ENCODE assay signal across 17 cellular contexts in genomic region chr14:61296151-61296550, GRCh38. TPM values are rescaled to one million over a fixed set of nuclear protein-coding genes. Genes with fewer than 3 reads are reported as not detected.
DNase-seq lines count a peak whose midpoint lies in the region; ATAC-seq and TF ChIP-seq lines count a peak whose summit lies in the region.
"Had no signal": no experiment of that assay in that cellular context is flagged by ENCODE, and none has a peak within 500 bp of the region (broad histone marks: within the 10 kb centered on the region; RNA-seq: fewer than 3 reads in every experiment).

No MANE protein-coding gene starts in this region.

- no peaks in the 10 kb centered on the region for H3K27me3 Mint-ChIP-seq in CD4-positive, CD25-positive, alpha-beta regulatory T cell

- H3K9me2 ChIP-seq in SK-N-SH (no peaks in the 10 kb centered on the region), PC-3 (replicated peaks; ENCODE audit: low read length) (no peaks in the 10 kb centered on the region)

- H3K27ac Mint-ChIP-seq in CD4-positive, CD25-positive, alpha-beta regulatory T cell, result peak overlapping the region; percentile 8 to 52 (median 29)
- H3K27ac Mint-ChIP-seq: progenitor cell of endocrine pancreas; T-helper 2 cell treated with Interferon-gamma antibody and Interleukin-4, amounts not matched to agents 5 μg/mL and 100 μg/mL, for 36 hours had no signal

- no peaks in the 10 kb centered on the region for H3K9me3 ChIP-seq in CD4-positive, CD25-positive, alpha-beta regulatory T cell (ENCODE audit: control insufficient read depth in 2 of 2, low read length in 2 of 2)
- H3K9me3 ChIP-seq in SK-N-SH (no peaks in the 10 kb centered on the region), esophagus muscularis mucosa (no peaks in the 10 kb centered on the region), PC-3 (ENCODE audit: low read length) (no peaks in the 10 kb centered on the region)
- H3K9me3 ChIP-seq: body of pancreas, testis had no signal

- TF ChIP-seq CTCF in SK-N-SH (IDR thresholded peaks at IDR 0.05) (no peak), esophagus muscularis mucosa (IDR thresholded peaks at IDR 0.05) (no peak), PC-3 (conservative IDR thresholded peaks at IDR 0.05; ENCODE audit: low read depth, low read length) (no peak)

- TF ChIP-seq RAD21 in SK-N-SH (IDR thresholded peaks at IDR 0.05; ENCODE audit: low read length), result no peak

- H3K27me3 ChIP-seq in ACC112 (ENCODE audit: insufficient read depth, low read length) (no peaks in the 10 kb centered on the region), SK-N-SH (ENCODE audit: insufficient read depth) (no peaks in the 10 kb centered on the region), esophagus muscularis mucosa (no peaks in the 10 kb centered on the region), PC-3 (ENCODE audit: low read length) (no peaks in the 10 kb centered on the region)
- no peaks in the 10 kb centered on the region for H3K27me3 ChIP-seq in CD4-positive, CD25-positive, alpha-beta regulatory T cell (ENCODE audit: control insufficient read depth, insufficient read depth, low read length)
- H3K27me3 ChIP-seq: body of pancreas, hepatocyte, testis had no signal

- H4K20me1 ChIP-seq in SK-N-SH (ENCODE audit: insufficient read depth), result no peaks in the 10 kb centered on the region
- H4K20me1 ChIP-seq in PC-3 (ENCODE audit: low read length), result no peaks in the 10 kb centered on the region

- H3K4me1 Mint-ChIP-seq in CD4-positive, CD25-positive, alpha-beta regulatory T cell, result peaks cover 5 to 44% (median 29%) of the 10 kb centered on the region in 4 donors

- no peaks in the 10 kb centered on the region for H3K9me3 Mint-ChIP-seq in CD4-positive, CD25-positive, alpha-beta regulatory T cell
- H3K9me3 Mint-ChIP-seq: activated T-cell treated with anti-CD3 and anti-CD28 coated beads, Interleukin-2, amount 50 U/mL, for 4 hours; T-helper 2 cell treated with Interferon-gamma antibody and Interleukin-4, amounts not matched to agents 5 μg/mL and 100 μg/mL, for 36 hours had no signal

- no peak overlapping the region for H3K4me3 Mint-ChIP-seq in CD4-positive, CD25-positive, alpha-beta regulatory T cell
- H3K4me3 Mint-ChIP-seq: activated T-cell treated with anti-CD3 and anti-CD28 coated beads, Interleukin-2, amount 50 U/mL, for 4 hours; T-helper 2 cell treated with Interferon-gamma antibody and Interleukin-4, amounts not matched to agents 5 μg/mL and 100 μg/mL, for 36 hours had no signal

- H3K4me2 ChIP-seq in SK-N-SH, result 0 out of 2 replicates have a peak overlapping the region, but pooled peaks have one; percentile 4
- no peak overlapping the region for H3K4me2 ChIP-seq in PC-3 (ENCODE audit: low read length)
- H3K4me2 ChIP-seq: hepatocyte had no signal

- H2AFZ ChIP-seq in ACC112 (ENCODE audit: low read length, unreplicated experiment) (peak overlapping the region; percentile 71), SK-N-SH (ENCODE audit: low read depth) (peak overlapping the region; percentile 69), PC-3 (ENCODE audit: low read length) (no peak overlapping the region)
- H2AFZ ChIP-seq: GM23248, hepatocyte had no signal

- WGBS in SK-N-SH (ENCODE audit: low lambda C conversion rate), result 39% methylated on average over 3 of the region's 3 CpGs
- 49% methylated on average over 3 of the region's 3 CpGs for WGBS in esophagus muscularis mucosa

- H3K4me3 ChIP-seq in ACC112 (ENCODE audit: low read depth, low read length) (peak overlapping the region; percentile 35; the same call in 1 of the 2 replicates), SK-N-SH (ENCODE audit: low read depth in 2 of 2, low read length in 1 of 2) (peak overlapping the region in 1 of 2 experiments; percentile 14; a peak in 1 of 4 replicates), esophagus muscularis mucosa (no peak overlapping the region), PC-3 (ENCODE audit: low read length) (no peak overlapping the region)
- no peak overlapping the region for H3K4me3 ChIP-seq in CD4-positive, CD25-positive, alpha-beta regulatory T cell (ENCODE audit: low read depth, low read length)
- H3K4me3 ChIP-seq: body of pancreas, GM23248, hepatocyte, testis had no signal

- no peak for ATAC-seq in CD4-positive, CD25-positive, alpha-beta regulatory T cell (ENCODE audit: low read depth in 2 of 2)
- ATAC-seq in PC-3 (no peak), HG03571 (IDR thresholded peaks at IDR 0.05; ENCODE audit: unreplicated experiment) (no peak)
- ATAC-seq: body of pancreas had no signal

- DNase-seq in CD4-positive, CD25-positive, alpha-beta regulatory T cell, result no peak
- DNase-seq in SK-N-SH (no peak), esophagus muscularis mucosa (ENCODE audit: extremely low spot score) (peak; percentile 62), cerebellum (ENCODE audit: low spot score) (no peak), PC-3 (no peak)
- DNase-seq: activated CD4-positive, alpha-beta T cell treated with anti-CD3 and anti-CD28 coated beads, Interleukin-2, amount 50 U/mL, for 48 hours; activated T-cell treated with anti-CD3 and anti-CD28 coated beads, Interleukin-2, amount 50 U/mL, for 4 hours; body of pancreas; effector CD4-positive, alpha-beta T cell; GM23248; NCI-H1930; testis had no signal

- intact Hi-C loops in esophagus muscularis mucosa (cut with DNase I), result loop anchor here (10.0 kb wide), 2 partner anchors 149 to 539 kb away; no protein-coding TSS in a partner anchor
- intact Hi-C loops in PC-3 (cut with micrococcal nuclease), result loop anchor here (5.0 to 10.0 kb wide), 4 partner anchors 141 to 829 kb away; no protein-coding TSS in a partner anchor

- H3K9ac ChIP-seq in SK-N-SH, result no peak overlapping the region
- H3K9ac ChIP-seq in PC-3 (ENCODE audit: low read length), result no peak overlapping the region
- H3K9ac ChIP-seq: GM23248 had no signal

- no TSS peak for BruUV-seq in PC-3 (replicated peaks; lab: Mats Ljungman, UMichigan)

- TF ChIP-seq EP300 in SK-N-SH (IDR thresholded peaks at IDR 0.05; ENCODE audit: borderline replicate concordance in 1 of 2, low read depth in 1 of 2, low read length in 1 of 2) (no peak), esophagus muscularis mucosa (IDR thresholded peaks at IDR 0.05) (no peak)

- H3K36me3 ChIP-seq in ACC112 (ENCODE audit: insufficient read depth, low read length), result no peaks in the 10 kb centered on the region
- H3K36me3 ChIP-seq in CD4-positive, CD25-positive, alpha-beta regulatory T cell (ENCODE audit: control insufficient read depth, insufficient read depth, low read length), result no peaks in the 10 kb centered on the region
- no peaks in the 10 kb centered on the region for H3K36me3 ChIP-seq in SK-N-SH (replicated peaks in 1 of 2; ENCODE audit: control insufficient read depth in 1 of 2, insufficient read depth in 2 of 2, low read length in 1 of 2)
- H3K36me3 ChIP-seq in esophagus muscularis mucosa, result no peaks in the 10 kb centered on the region
- H3K36me3 ChIP-seq in PC-3 (ENCODE audit: low read depth, low read length), result no peaks in the 10 kb centered on the region

- no peak for TF ChIP-seq POLR2A in esophagus muscularis mucosa (IDR thresholded peaks at IDR 0.05; ENCODE audit: low read depth)

- H3F3A ChIP-seq in SK-N-SH (replicated peaks; ENCODE audit: insufficient read depth) (no peaks in the 10 kb centered on the region), PC-3 (ENCODE audit: low read length, unreplicated experiment) (no peaks in the 10 kb centered on the region)

- peaks cover 5% of the 10 kb centered on the region for H3K4me1 ChIP-seq in ACC112 (ENCODE audit: control insufficient read depth, insufficient read depth, low read length, unreplicated experiment)
- peaks cover 7% of the 10 kb centered on the region for H3K4me1 ChIP-seq in CD4-positive, CD25-positive, alpha-beta regulatory T cell (ENCODE audit: control insufficient read depth, insufficient read depth, low read length, poor library complexity, severe bottlenecking)
- no peaks in the 10 kb centered on the region for H3K4me1 ChIP-seq in SK-N-SH (ENCODE audit: control insufficient read depth in 1 of 2, insufficient read depth in 2 of 2, low read depth in 1 of 2, low read length in 1 of 2)
- peaks cover 0 to 4% (median 0%) of the 10 kb centered on the region in 4 donors for H3K4me1 ChIP-seq in esophagus muscularis mucosa
- no peaks in the 10 kb centered on the region for H3K4me1 ChIP-seq in PC-3 (ENCODE audit: insufficient read depth, low read length)
- H3K4me1 ChIP-seq: body of pancreas had no signal

- no peaks in the 10 kb centered on the region for H3K79me2 ChIP-seq in ACC112 (ENCODE audit: control insufficient read depth, insufficient read depth, low read length, unreplicated experiment)
- H3K79me2 ChIP-seq in SK-N-SH (ENCODE audit: insufficient read depth), result no peaks in the 10 kb centered on the region
- no peaks in the 10 kb centered on the region for H3K79me2 ChIP-seq in PC-3 (ENCODE audit: low read length)
- H3K79me2 ChIP-seq: hepatocyte had no signal

- CTCF ChIA-PET in SK-N-SH (lab: Yijun Ruan, JAX), result interaction anchor here (0.6 to 2.8 kb wide), 17 partner anchors 8 to 830 kb away, joined by 3 to 15 read pairs (median 5); partner anchors contain the start of gene PRKCH
- CTCF ChIA-PET in PC-3 (lab: Charles Lee), result interaction anchor here (0.6 to 1.3 kb wide), 12 partner anchors 13 to 542 kb away, joined by 3 to 8 read pairs (median 4); no protein-coding TSS in a partner anchor

- H3K27ac ChIP-seq in ACC112 (ENCODE audit: low read depth, low read length), result no peak overlapping the region
- H3K27ac ChIP-seq in CD4-positive, CD25-positive, alpha-beta regulatory T cell (ENCODE audit: insufficient read depth, low read length, poor library complexity, severe bottlenecking), result no peak overlapping the region
- no peak overlapping the region for H3K27ac ChIP-seq in SK-N-SH (ENCODE audit: low read depth in 2 of 2, low read length in 1 of 2)
- no peak overlapping the region for H3K27ac ChIP-seq in esophagus muscularis mucosa (replicated peaks in 1 of 4)
- H3K27ac ChIP-seq in PC-3 (ENCODE audit: low read length), result no peak overlapping the region
- H3K27ac ChIP-seq: body of pancreas, GM23248, hepatocyte, testis had no signal

- H3K36me3 Mint-ChIP-seq in CD4-positive, CD25-positive, alpha-beta regulatory T cell, result peaks cover 14% of the 10 kb centered on the region

- POLR2A ChIA-PET in SK-N-SH (lab: Yijun Ruan, JAX) (no interaction called here), PC-3 (lab: Charles Lee; ENCODE audit: unreplicated experiment) (no interaction called here)

RNA-seq across cellular contexts. Expression of gene TMEM30B, which starts 15.0 kb away (rescaled TPM):
- total RNA-seq in CD4-positive, CD25-positive, alpha-beta regulatory T cell, result 2.1 TPM
- 1 to 10 TPM; 2.1 to 4.8 (median 3.5) TPM for polyA plus RNA-seq in CD4-positive, CD25-positive, alpha-beta regulatory T cell
- 0.13 and 0.15 TPM in 2 replicates for polyA plus RNA-seq in SK-N-SH (2012; rRNA removed)
- polyA plus RNA-seq in SK-N-SH (2012; cell fraction: cytosol; rRNA removed), result 0.12 and 0.14 TPM in 2 replicates
- polyA plus RNA-seq in SK-N-SH (2012; cell fraction: nucleus; rRNA removed), result 0.04 and 0.08 TPM in 2 replicates
- total RNA-seq in esophagus muscularis mucosa (1 to 10 TPM in 3 of 4 donors, under 1 TPM in 1; 0.83 to 4.4 (median 3.0) TPM), cerebellum (0.27 TPM), PC-3 (2014; rRNA removed) (70.6 and 85.3 TPM in 2 replicates)

RNA-seq across cellular contexts. Expression of gene PRKCH, which starts 25.2 kb away (rescaled TPM):
- total RNA-seq in CD4-positive, CD25-positive, alpha-beta regulatory T cell, result 457 TPM
- polyA plus RNA-seq in CD4-positive, CD25-positive, alpha-beta regulatory T cell, result 100 to 1,000 TPM; 194 to 221 (median 199) TPM
- 3.9 and 4.2 TPM in 2 replicates for polyA plus RNA-seq in SK-N-SH (2012; rRNA removed)
- 3.2 and 3.6 TPM in 2 replicates for polyA plus RNA-seq in SK-N-SH (2012; cell fraction: cytosol; rRNA removed)
- polyA plus RNA-seq in SK-N-SH (2012; cell fraction: nucleus; rRNA removed), result 4.2 and 5.0 TPM in 2 replicates
- 10 to 100 TPM; 13.3 to 67.6 (median 32.2) TPM for total RNA-seq in esophagus muscularis mucosa
- total RNA-seq in cerebellum, result 11.0 TPM
- 80.8 and 170 TPM in 2 replicates for total RNA-seq in PC-3 (2014; rRNA removed)

Comparison
In these comparisons a context has a peak if more than half of its experiments do, and no peak if none do; other contexts are left out.
1. RNA of gene TMEM30B, which starts 15.0 kb away (total RNA-seq): 70.6 to 85.3 TPM in PC-3; 0.83 to 4.4 TPM in esophagus muscularis mucosa, 2.1 TPM in CD4-positive, CD25-positive, alpha-beta regulatory T cell (single experiment) and 0.27 TPM in cerebellum (single experiment); every median in the first group is over 10 times any median in the second.